ENCODE assay signal across 8 cellular contexts in the genomic region with DNA sequence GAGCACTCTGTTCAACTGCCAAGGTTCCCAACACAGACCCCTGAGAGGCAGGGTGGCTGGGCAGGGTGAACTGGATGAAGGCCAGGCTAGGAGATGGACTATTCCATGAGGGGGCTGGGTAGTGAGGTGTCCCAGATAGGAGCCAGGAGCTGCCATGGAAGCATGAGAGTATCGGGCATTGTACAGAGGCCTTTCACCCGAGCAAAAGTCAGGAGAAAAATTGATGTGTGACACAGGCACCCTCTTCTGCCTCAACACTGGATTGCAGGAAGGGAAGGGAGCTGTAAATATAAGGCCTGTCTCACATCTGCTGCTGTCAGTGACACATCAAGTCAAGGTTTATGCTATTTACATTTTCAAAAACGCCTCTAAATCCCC.
DNase-seq lines count a peak whose midpoint lies in the region; ATAC-seq, FAIRE-seq and TF ChIP-seq lines count a peak whose summit lies in the region.

No MANE protein-coding gene starts in this region.

- H2BK120ac ChIP-seq in mesendoderm (ENCODE audit: low read depth, low read length) = no peak overlapping the region

- POLR2A ChIA-PET in GM12878 (lab: Charles Lee) = no interaction called here

- H4K8ac ChIP-seq in mesendoderm (ENCODE audit: low read depth, low read length) = no peak overlapping the region

- CTCF ChIA-PET in GM12878 (lab: Yijun Ruan, JAX) = interaction anchor here (0.8 to 3.0 kb wide), 31 partner anchors 9 to 242 kb away, joined by 3 to 19 read pairs (median 5); partner anchors contain the start of genes MYORG and UBAP1

- SMC1A ChIA-PET in GM12878 (lab: Charles Lee; ENCODE audit: uncharacterized antibody, unreplicated experiment) = interaction anchor here (1.0 to 3.0 kb wide), 4 partner anchors 14 to 242 kb away, joined by 3 to 11 read pairs (median 4); no protein-coding TSS in a partner anchor

- no peak overlapping the region for H3K23ac ChIP-seq in mesendoderm (ENCODE audit: low read length)

- H3K79me1 ChIP-seq in mesendoderm (ENCODE audit: low read length) = no peaks in the 10 kb centered on the region

- TF ChIP-seq POLR2A in GM12878 (IDR thresholded peaks at IDR 0.05; ENCODE audit: low read depth, low read length) = peak; percentile 38; the same call in 1 of the 2 replicates

- H3K36me3 ChIP-seq in GM12878 (ENCODE audit: control insufficient read depth in 2 of 2, insufficient read depth in 2 of 2, low read length in 1 of 2) (peaks cover 23 to 33% of the 10 kb centered on the region in 2 experiments), right atrium auricular region (peaks cover 35% of the 10 kb centered on the region), mesendoderm (ENCODE audit: control insufficient read depth, insufficient read depth, low read length) (no peaks in the 10 kb centered on the region)

- H2AFZ ChIP-seq in GM12878 (ENCODE audit: control insufficient read depth, low read depth, low read length) = no peak overlapping the region

- no peaks in the 10 kb centered on the region for H3K9me3 Mint-ChIP-seq in HFFc6

- no peaks in the 10 kb centered on the region for H3K79me2 ChIP-seq in GM12878 (ENCODE audit: control insufficient read depth, insufficient read depth, low read length)
- H3K79me2 ChIP-seq in mesendoderm (ENCODE audit: control insufficient read depth, insufficient read depth, low read length) = no peaks in the 10 kb centered on the region

- no peaks in the 10 kb centered on the region for H3K9me3 ChIP-seq in GM12878 (replicated peaks; ENCODE audit: control insufficient read depth, insufficient read depth, low read length)
- H3K9me3 ChIP-seq in right atrium auricular region = no peaks in the 10 kb centered on the region

- no peak overlapping the region for H3K27ac ChIP-seq in GM12878 (ENCODE audit: control insufficient read depth, insufficient read depth)
- H3K27ac ChIP-seq in right atrium auricular region = peak overlapping the region; percentile 76 to 79
- H3K27ac ChIP-seq in mesendoderm (ENCODE audit: low read depth, low read length) = no peak overlapping the region

- peak; percentile 24; the same call in 1 of the 2 replicates for TF ChIP-seq RAD21 in GM12878 (IDR thresholded peaks at IDR 0.05; ENCODE audit: insufficient read depth, low read depth, low read length)

- no peak overlapping the region for H3K4ac ChIP-seq in mesendoderm (ENCODE audit: low read depth, low read length)

- RAD21 ChIA-PET in GM12878 (lab: Charles Lee; ENCODE audit: unreplicated experiment) = interaction anchor here (0.8 to 1.5 kb wide), 4 partner anchors 27 to 242 kb away, joined by 4 read pairs; no protein-coding TSS in a partner anchor

- H3K27me3 ChIP-seq in GM12878 (replicated peaks in 1 of 2; ENCODE audit: control insufficient read depth in 2 of 2, insufficient read depth in 2 of 2, low read length in 1 of 2) = no peaks in the 10 kb centered on the region
- H3K27me3 ChIP-seq in right atrium auricular region = no peaks in the 10 kb centered on the region
- H3K27me3 ChIP-seq in mesendoderm (ENCODE audit: insufficient read depth, low read length, poor library complexity) = no peaks in the 10 kb centered on the region

- no peak overlapping the region for H3K4me2 ChIP-seq in GM12878 (ENCODE audit: control insufficient read depth, insufficient read depth)
- no peak overlapping the region for H3K4me2 ChIP-seq in mesendoderm (ENCODE audit: low read length)

- ATAC-seq in GM12878 = peak; percentile 6; the same call in 1 of the 3 replicates

- H3K4me1 ChIP-seq in GM12878 (ENCODE audit: control insufficient read depth, insufficient read depth, low read length) = no peaks in the 10 kb centered on the region
- peaks cover 0 to 87% of the 10 kb centered on the region in 2 donors for H3K4me1 ChIP-seq in right atrium auricular region
- H3K4me1 ChIP-seq in mesendoderm (ENCODE audit: control insufficient read depth, low read depth, low read length) = no peaks in the 10 kb centered on the region

- no peaks in the 10 kb centered on the region for H4K20me1 ChIP-seq in GM12878 (ENCODE audit: control insufficient read depth, insufficient read depth)

- intact Hi-C loops in GM12878 (cut with micrococcal nuclease; ENCODE audit: unreplicated experiment) = loop anchor here (5.0 kb wide), 2 partner anchors 124 to 126 kb away; partner anchors contain the start of genes DCAF12 and MYORG

- H2BK5ac ChIP-seq in mesendoderm (ENCODE audit: low read length) = no peak overlapping the region

- no peak for FAIRE-seq in GM12878 (lab: Jason Lieb, UNC)

- no peak overlapping the region for H4K5ac ChIP-seq in mesendoderm (ENCODE audit: low read length)

- in situ Hi-C loops in GM12878 (cut with MboI) = no loop called here

- peaks cover 9% of the 10 kb centered on the region for H3K36me3 Mint-ChIP-seq in HFFc6 (ENCODE audit: low read depth)

- peak overlapping the region; percentile 88 for H3K27ac Mint-ChIP-seq in HFFc6

- no TSS peak for BruUV-seq in GM12878 (replicated peaks; lab: Mats Ljungman, UMichigan)

- H2BK15ac ChIP-seq in mesendoderm (replicated peaks; ENCODE audit: low read depth) = no peak overlapping the region

- DNase-seq in HFFc6 = peak; percentile 51
- DNase-seq in GM12878 (ENCODE audit: low read depth, low spot score) = no peak
- peak; percentile 66 for DNase-seq in right atrium auricular region (ENCODE audit: low spot score)
- DNase-seq in stromal cell of bone marrow (ENCODE audit: low read depth) = peak; percentile 59
- DNase-seq in NCI-H2171 treated with DMSO at 0.1 percent for 48 hours (lab: John Stamatoyannopoulos, UW) = no peak
- no peak for DNase-seq in NCI-H1436 (lab: John Stamatoyannopoulos, UW)
- no peak for DNase-seq in mesendoderm
- DNase-seq in CD1c-positive myeloid dendritic cell (ENCODE audit: extremely low spot score) = no peak

- 73% methylated on average over 3 of the region's 3 CpGs for WGBS in GM12878 (ENCODE audit: insufficient coverage, insufficient replicate concordance, low lambda C conversion rate, missing lambda C conversion rate)
- no CpG with 5 or more reads among the region's 3 CpGs for WGBS in mesendoderm (ENCODE audit: extremely low coverage, insufficient coverage, low lambda C conversion rate)

- TF ChIP-seq EP300 in GM12878 (IDR thresholded peaks at IDR 0.05; ENCODE audit: borderline replicate concordance in 1 of 2, control insufficient read depth in 1 of 2, low read depth in 2 of 2, low read length in 2 of 2) = no peak

- no peak overlapping the region for H3K4me3 Mint-ChIP-seq in HFFc6

- no peak overlapping the region for H3K18ac ChIP-seq in mesendoderm (ENCODE audit: low read length)

- TF ChIP-seq CTCF in HFFc6 (IDR thresholded peaks at IDR 0.05) (no peak), GM12878 (IDR thresholded peaks at IDR 0.05 in 2 of 3, conservative IDR thresholded peaks at IDR 0.05 in 1 of 3; ENCODE audit: control insufficient read depth in 2 of 3, extremely low read depth in 1 of 3, insufficient read depth in 1 of 3, low read depth in 3 of 3, low read length in 3 of 3) (no peak; a peak in 1 of 6 replicates), right atrium auricular region (IDR thresholded peaks at IDR 0.05) (peak in 1 of 2 donors; percentile 44)

- peaks cover 3% of the 10 kb centered on the region for H3K27me3 Mint-ChIP-seq in HFFc6 (ENCODE audit: insufficient read depth)

- H3K56ac ChIP-seq in mesendoderm (ENCODE audit: low read length) = no peak overlapping the region

- H3K4me1 Mint-ChIP-seq in HFFc6 (ENCODE audit: low read depth) = peaks cover 52% of the 10 kb centered on the region

- no peak overlapping the region for H3K4me3 ChIP-seq in GM12878
- H3K4me3 ChIP-seq in right atrium auricular region = no peak overlapping the region
- no peak overlapping the region for H3K4me3 ChIP-seq in mesendoderm (ENCODE audit: low read length)

- H2AK5ac ChIP-seq in mesendoderm (ENCODE audit: low read length) = no peak overlapping the region

- H3K9ac ChIP-seq in GM12878 (ENCODE audit: control insufficient read depth, insufficient read depth, low read length) (no peak overlapping the region), mesendoderm (ENCODE audit: low read length) (no peak overlapping the region)

TF ChIP-seq in GM12878, 131 proteins besides CTCF, POLR2A, EP300 and RAD21 (continues in another document):
- TF ChIP-seq MYC (IDR thresholded peaks at IDR 0.05; ENCODE audit: insufficient read depth, insufficient read length, insufficient replicate concordance, low read length, severe bottlenecking) (no peak), SIX5 (IDR thresholded peaks at IDR 0.05; ENCODE audit: low read depth, low read length, severe bottlenecking) (no peak), CBFB (IDR thresholded peaks at IDR 0.05; ENCODE audit: low read depth) (no peak), E2F4 (IDR thresholded peaks at IDR 0.05; ENCODE audit: low read depth, low read length) (no peak), BRCA1 (IDR thresholded peaks at IDR 0.05; ENCODE audit: low read depth, low read length) (no peak), IRF4 (IDR thresholded peaks at IDR 0.05; ENCODE audit: low read depth, low read length) (no peak), RUNX3 (IDR thresholded peaks at IDR 0.05; ENCODE audit: low read length) (no peak), RFX5 (IDR thresholded peaks at IDR 0.05; ENCODE audit: low read depth, low read length) (no peak), IKZF2 (IDR thresholded peaks at IDR 0.05) (no peak), NFXL1 (IDR thresholded peaks at IDR 0.05; ENCODE audit: borderline replicate concordance) (no peak), KAT2A (conservative IDR thresholded peaks at IDR 0.05; ENCODE audit: control insufficient read depth, low read depth, low read length) (no peak)

Comparison
In these comparisons a context has a peak if more than half of its experiments do, and no peak if none do; other contexts are left out.
1. DNase-seq: peak in HFFc6 (single experiment), right atrium auricular region (single experiment) and stromal cell of bone marrow (single experiment); none in GM12878 (single experiment), NCI-H2171 treated with DMSO at 0.1 percent for 48 hours (single experiment), NCI-H1436 (single experiment), mesendoderm (single experiment) and CD1c-positive myeloid dendritic cell (single experiment).
2. H3K27ac ChIP-seq: peak in right atrium auricular region (2 of 2); none in GM12878 (single experiment) and mesendoderm (single experiment).